ENCODE assay signal across 20 cellular contexts in the genomic region with DNA sequence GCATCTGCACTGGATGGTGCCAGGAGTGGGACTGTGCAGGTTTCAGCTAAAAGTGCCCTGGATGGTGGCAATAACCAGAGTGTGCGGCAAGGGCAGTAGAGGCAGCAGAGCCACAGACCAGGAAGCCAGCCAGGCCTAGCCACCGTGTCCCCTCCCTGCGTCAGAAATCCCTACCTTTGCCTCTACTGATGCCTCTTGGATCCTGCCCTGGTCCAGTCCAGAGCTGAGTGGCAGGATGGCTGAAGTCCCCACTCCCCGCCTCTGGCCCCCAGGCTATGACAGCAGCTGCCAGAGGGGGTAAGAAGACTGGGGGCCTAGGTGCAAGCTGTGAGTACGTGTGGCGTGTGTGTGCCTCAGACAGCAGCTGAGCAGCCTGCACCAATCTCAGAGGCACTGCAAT. TPM values are rescaled to one million over a fixed set of nuclear protein-coding genes. Genes with fewer than 3 reads are reported as not detected.
DNase-seq lines count a peak whose midpoint lies in the region; ATAC-seq and TF ChIP-seq lines count a peak whose summit lies in the region.
"Had no signal": no experiment of that assay in that cellular context is flagged by ENCODE, and none has a peak within 500 bp of the region (broad histone marks: within the 10 kb centered on the region; RNA-seq: fewer than 3 reads in every experiment).

No MANE protein-coding gene starts in this region.

- H3K27ac ChIP-seq in brain microvascular endothelial cell, result no peak overlapping the region
- H3K27ac ChIP-seq: 22Rv1, BLaER1, C4-2B, GM23248 had no signal

- peaks cover 43% of the 10 kb centered on the region for H3K27me3 ChIP-seq in brain microvascular endothelial cell (replicated peaks)
- H3K27me3 ChIP-seq: BLaER1 had no signal

- peak; percentile 1 for TF ChIP-seq CTCF in brain microvascular endothelial cell (IDR thresholded peaks at IDR 0.05; ENCODE audit: low read depth, low read length, missing control alignments)

- no peak for ATAC-seq in GM21529 (IDR thresholded peaks at IDR 0.05; ENCODE audit: unreplicated experiment)
- ATAC-seq: CD8-positive, alpha-beta T cell had no signal

- H3K36me3 ChIP-seq in brain microvascular endothelial cell (replicated peaks), result no peaks in the 10 kb centered on the region
- H3K36me3 ChIP-seq: BLaER1 had no signal

- in situ Hi-C loops in G401 (cut with HindIII; ENCODE audit: low sequenced_read_pairs) (no loop called here), brain microvascular endothelial cell (cut with HindIII; ENCODE audit: low pct_ligation_motif_present, low sequenced_read_pairs) (no loop called here)

- DNase-seq in DMS 273 (lab: John Stamatoyannopoulos, UW; ENCODE audit: unreplicated experiment) (peak; percentile 32), DMS 273 treated with DMSO at 0.1 percent for 48 hours (lab: John Stamatoyannopoulos, UW) (no peak), G401 (ENCODE audit: low spot score) (peak; percentile 27), NCI-H82 treated with DMSO at 0.1 percent for 48 hours (lab: John Stamatoyannopoulos, UW; ENCODE audit: unreplicated experiment) (peak; percentile 8), brain microvascular endothelial cell (no peak), SKM-1 (lab: John Stamatoyannopoulos, UW; ENCODE audit: unreplicated experiment) (no peak)
- no peak for DNase-seq in stimulated activated CD4-positive, alpha-beta T cell treated with anti-CD3 and anti-CD28 coated beads, Interleukin-15, amount 100 ng/mL, for 24 hours
- DNase-seq: Caco-2; CD4-positive, CD25-positive, alpha-beta regulatory T cell; CD8-positive, alpha-beta T cell; DMS53; GM23248; H7; HCEC 1CT had no signal

- no peak overlapping the region for H3K4me3 ChIP-seq in brain microvascular endothelial cell (ENCODE audit: low read depth, low read length)
- H3K4me3 ChIP-seq: BLaER1, GM23248 had no signal

RNA-seq across cellular contexts. Expression of gene SYT2, which starts 52.0 kb away (rescaled TPM):
- not detected in 2 replicates for total RNA-seq in G401 (2014; rRNA removed; shearing (Covaris generic))
- total RNA-seq: B cell; CD4-positive, CD25-positive, alpha-beta regulatory T cell; CD8-positive, alpha-beta T cell; Daoy; GM23248 had no signal

Comparison
In these comparisons a context has a peak if more than half of its experiments do, and no peak if none do; other contexts are left out.
1. DNase-seq: peak in DMS 273 (single experiment), G401 (single experiment) and NCI-H82 treated with DMSO at 0.1 percent for 48 hours (single experiment); none in DMS 273 treated with DMSO at 0.1 percent for 48 hours (single experiment), brain microvascular endothelial cell (single experiment), stimulated activated CD4-positive, alpha-beta T cell treated with anti-CD3 and anti-CD28 coated beads, Interleukin-15, amount 100 ng/mL, for 24 hours (single experiment) and SKM-1 (single experiment).